Comparison of ENCODE assay signal across 25 cellular contexts in the genomic region with DNA sequence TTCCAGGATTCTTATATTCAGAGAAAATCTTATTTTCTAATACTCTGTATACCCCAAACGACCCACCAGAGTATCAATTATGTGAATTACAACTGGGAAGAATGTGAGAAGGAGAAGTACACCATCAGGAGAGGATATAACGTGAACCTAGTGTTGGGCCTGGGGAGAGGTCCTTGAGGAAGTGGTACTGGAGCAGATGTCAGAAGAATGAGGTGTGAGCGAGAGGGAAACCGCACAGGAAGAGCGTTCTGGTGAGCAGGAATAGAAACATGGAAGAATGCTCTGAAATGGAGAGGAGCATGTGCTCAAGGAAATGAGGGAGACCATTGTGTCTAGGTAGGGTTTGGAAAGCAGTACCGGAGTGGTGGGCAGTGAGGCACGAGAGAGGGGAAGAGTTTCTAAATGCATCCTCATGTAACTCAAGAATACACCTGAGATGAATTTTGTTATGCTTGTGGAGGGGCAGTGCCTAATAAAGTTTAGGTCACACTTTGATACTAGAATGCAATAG.
"Had no signal": no experiment of that assay in that cellular context is flagged by ENCODE, and none has a peak within 500 bp of the region (broad histone marks: within the 10 kb centered on the region; RNA-seq: fewer than 3 reads in every experiment).

No MANE protein-coding gene starts in this region.

- H3K36me3 ChIP-seq: esophagus muscularis mucosa, gastroesophageal sphincter, heart left ventricle, lower lobe of right lung, prostate gland, right atrium auricular region, tibial artery, upper lobe of left lung had no signal

- H3K4me3 ChIP-seq: esophagus muscularis mucosa, gastroesophageal sphincter, heart left ventricle, lower lobe of right lung, prostate gland, right atrium auricular region, testis, tibial artery, upper lobe of left lung had no signal

- H3K27me3 ChIP-seq: esophagus muscularis mucosa, foreskin keratinocyte, gastroesophageal sphincter, heart left ventricle, right atrium auricular region, testis, tibial artery, upper lobe of left lung had no signal

- FAIRE-seq: endothelial cell of umbilical vein, keratinocyte, urothelium cell line had no signal

- DNase-seq: cerebellar nuclear complex; cortex of kidney; foreskin keratinocyte; heart left ventricle; hippocampal formation; left ventricle myocardium superior; lower lobe of right lung; naive thymus-derived CD4-positive, alpha-beta T cell; nucleus accumbens; stimulated activated CD4-positive, alpha-beta T cell treated with anti-CD3 and anti-CD28 coated beads, Interleukin-2, amount 100 ng/mL, for 24 hours; stimulated activated CD4-positive, alpha-beta T cell treated with anti-CD3 and anti-CD28 coated beads, Interleukin-4, amount 100 ng/mL, for 24 hours; stimulated activated naive CD8-positive, alpha-beta T cell treated with anti-CD3 and anti-CD28 coated beads, Interleukin-15, Interleukin-2, amounts not matched to agents 100 U/mL and 50 U/mL, for 24 hours; substantia nigra; testis; tibial artery; upper lobe of left lung had no signal

- H3K4me1 ChIP-seq: esophagus muscularis mucosa, gastroesophageal sphincter, heart left ventricle, lower lobe of right lung, prostate gland, right atrium auricular region, testis, tibial artery, upper lobe of left lung had no signal

- ATAC-seq: foreskin keratinocyte; gastroesophageal sphincter; heart left ventricle; left ventricle myocardium superior; lower lobe of right lung; naive thymus-derived CD4-positive, alpha-beta T cell; sciatic nerve; stimulated activated effector memory CD8-positive, alpha-beta T cell treated with anti-CD3 and anti-CD28 coated beads, Interleukin-12 subunit alpha, Interleukin-12 subunit beta, amount 100 ng/mL, for 72 hours; stimulated activated naive CD8-positive, alpha-beta T cell treated with anti-CD3 and anti-CD28 coated beads, Interleukin-15, Interleukin-2, amounts not matched to agents 100 U/mL and 50 U/mL, for 24 hours had no signal

- H3K9me3 ChIP-seq: esophagus muscularis mucosa, gastroesophageal sphincter, heart left ventricle, lower lobe of right lung, prostate gland, right atrium auricular region, testis, tibial artery, upper lobe of left lung had no signal

- H3K27ac ChIP-seq: esophagus muscularis mucosa, foreskin keratinocyte, gastroesophageal sphincter, heart left ventricle, lower lobe of right lung, prostate gland, right atrium auricular region, testis, tibial artery, upper lobe of left lung had no signal
